Comparison of ENCODE assay signal across 30 cellular contexts in genomic region chr5:5006548-5006947, GRCh38.
"Had no signal": no experiment of that assay in that cellular context is flagged by ENCODE, and none has a peak within 500 bp of the region (broad histone marks: within the 10 kb centered on the region; RNA-seq: fewer than 3 reads in every experiment).

No MANE protein-coding gene starts in this region.

- H3K4me1 Mint-ChIP-seq: immature natural killer cell; naive thymus-derived CD8-positive, alpha-beta T cell; nephron; neural crest cell; stimulated activated naive B cell treated with anti-CD40 and anti-IgM and Interleukin-4, amounts not matched to agents 10 μg/mL and 1 μg/mL and 100 μg/mL, for 72 hours had no signal

- DNase-seq: immature natural killer cell; kidney; left colon; left lung; lower lobe of right lung; mammary epithelial cell; mesenchymal stem cell; naive thymus-derived CD8-positive, alpha-beta T cell; nucleus accumbens; pancreas; posterior cingulate gyrus; retina; right cardiac atrium; stimulated activated CD4-positive, alpha-beta T cell treated with anti-CD3 and anti-CD28 coated beads, Interleukin-12 subunit alpha, Interleukin-12 subunit beta, amount 100 ng/mL, for 4 hours; stimulated activated CD4-positive, alpha-beta T cell treated with anti-CD3 and anti-CD28 coated beads, Interleukin-15, amount 100 ng/mL, for 24 hours; stimulated activated CD4-positive, alpha-beta T cell treated with anti-CD3 and anti-CD28 coated beads, Interleukin-2, amount 100 ng/mL, for 24 hours; stimulated activated CD4-positive, alpha-beta T cell treated with anti-CD3 and anti-CD28 coated beads, Interleukin-4, amount 100 ng/mL, for 1 hour; stimulated activated naive B cell treated with anti-CD40 and anti-IgM and Interleukin-4, amounts not matched to agents 10 μg/mL and 1 μg/mL and 100 μg/mL, for 72 hours; stimulated activated naive CD8-positive, alpha-beta T cell treated with anti-CD3 and anti-CD28 coated beads, Interleukin-15, Interleukin-2, amounts not matched to agents 100 U/mL and 50 U/mL, for 24 hours; stomach; testis; thyroid gland; transverse colon; upper lobe of left lung had no signal

- H3K4me3 ChIP-seq: left lung, lower lobe of right lung, pancreas, prostate gland, skin epidermis, stomach, testis, thyroid gland, transverse colon, upper lobe of left lung, vagina had no signal

- H3K9me3 ChIP-seq: left lung, lower lobe of right lung, pancreas, prostate gland, stomach, testis, thyroid gland, transverse colon, upper lobe of left lung, vagina had no signal

- H3K27me3 ChIP-seq: left lung, pancreas, stomach, testis, thyroid gland, transverse colon, upper lobe of left lung, vagina had no signal

- H3K27me3 Mint-ChIP-seq: stimulated activated naive B cell treated with anti-CD40 and anti-IgM and Interleukin-4, amounts not matched to agents 10 μg/mL and 1 μg/mL and 100 μg/mL, for 72 hours had no signal

- ATAC-seq: left colon; left lung; lower lobe of right lung; naive thymus-derived CD8-positive, alpha-beta T cell; pancreas; right cardiac atrium; sciatic nerve; stimulated activated naive B cell treated with anti-CD40 and anti-IgM and Interleukin-4, amounts not matched to agents 10 μg/mL and 1 μg/mL and 100 μg/mL, for 72 hours; stimulated activated naive CD8-positive, alpha-beta T cell treated with anti-CD3 and anti-CD28 coated beads, Interleukin-15, Interleukin-2, amounts not matched to agents 100 U/mL and 50 U/mL, for 24 hours had no signal

- H3K4me3 Mint-ChIP-seq: immature natural killer cell; naive thymus-derived CD8-positive, alpha-beta T cell; nephron; neural crest cell; stimulated activated naive B cell treated with anti-CD40 and anti-IgM and Interleukin-4, amounts not matched to agents 10 μg/mL and 1 μg/mL and 100 μg/mL, for 72 hours had no signal

- H3K27ac Mint-ChIP-seq: immature natural killer cell; naive thymus-derived CD8-positive, alpha-beta T cell; nephron; stimulated activated naive B cell treated with anti-CD40 and anti-IgM and Interleukin-4, amounts not matched to agents 10 μg/mL and 1 μg/mL and 100 μg/mL, for 72 hours had no signal

- H3K27ac ChIP-seq: left lung, lower lobe of right lung, pancreas, prostate gland, skin epidermis, stomach, testis, thyroid gland, transverse colon, upper lobe of left lung, vagina had no signal

- H3K36me3 ChIP-seq: left lung, lower lobe of right lung, pancreas, prostate gland, stomach, thyroid gland, transverse colon, upper lobe of left lung, vagina had no signal

- H3K36me3 Mint-ChIP-seq: immature natural killer cell; naive thymus-derived CD8-positive, alpha-beta T cell; stimulated activated naive B cell treated with anti-CD40 and anti-IgM and Interleukin-4, amounts not matched to agents 10 μg/mL and 1 μg/mL and 100 μg/mL, for 72 hours had no signal

- H3K4me1 ChIP-seq: left lung, lower lobe of right lung, pancreas, prostate gland, stomach, testis, thyroid gland, transverse colon, upper lobe of left lung, vagina had no signal
